In the genomic region with DNA sequence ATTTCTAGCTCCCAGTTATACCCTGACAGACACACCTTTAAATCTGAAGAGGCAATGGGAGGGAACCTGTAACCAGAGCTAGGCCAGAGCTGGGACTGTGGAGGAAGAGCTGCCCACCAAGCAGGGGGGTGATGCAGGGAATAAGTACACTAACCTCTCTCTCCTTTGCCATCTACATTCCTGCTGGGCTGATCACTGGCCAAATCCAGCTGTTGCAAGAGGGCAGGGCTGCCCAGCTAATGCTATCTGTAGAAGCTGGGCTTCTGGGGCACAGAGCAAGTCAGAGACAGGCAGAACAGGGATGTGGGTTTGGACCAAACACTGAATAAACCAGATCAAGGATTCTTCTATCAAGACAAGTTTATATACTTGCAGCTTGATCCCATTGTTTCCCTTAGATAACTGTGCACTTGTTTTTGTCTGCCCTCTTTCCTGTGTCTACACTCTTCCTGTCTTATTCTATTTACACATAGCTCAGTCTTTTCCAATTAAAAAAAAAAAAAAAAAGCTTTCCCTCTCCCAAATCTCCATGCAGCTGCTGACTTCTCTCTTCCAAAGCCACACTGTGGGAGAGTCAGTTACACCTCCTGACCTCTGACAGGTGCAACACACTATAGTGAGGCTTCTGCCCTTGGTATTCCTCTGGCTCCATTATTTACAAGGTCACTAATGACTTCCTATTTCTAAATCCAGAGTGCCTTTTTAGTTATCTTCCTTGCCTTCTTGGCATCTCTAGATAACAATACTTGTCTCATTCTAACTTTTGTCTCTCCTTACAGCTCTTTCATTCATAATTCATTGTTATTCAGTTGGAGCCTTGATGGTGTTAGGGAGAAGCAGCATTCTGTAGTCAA, we compare ENCODE assay signal across 22 cellular contexts. TPM values are rescaled to one million over a fixed set of nuclear protein-coding genes. Genes with fewer than 3 reads are reported as not detected.
DNase-seq lines count a peak whose midpoint lies in the region; ATAC-seq and TF ChIP-seq lines count a peak whose summit lies in the region.
"Had no signal": no experiment of that assay in that cellular context is flagged by ENCODE, and none has a peak within 500 bp of the region (broad histone marks: within the 10 kb centered on the region; RNA-seq: fewer than 3 reads in every experiment).

No MANE protein-coding gene starts in this region.

- H3K4me3 ChIP-seq in breast epithelium = no peak overlapping the region
- H3K4me3 ChIP-seq in esophagus muscularis mucosa = no peak overlapping the region
- H3K4me3 ChIP-seq: left ventricle myocardium inferior, Peyer's patch, SJSA1, thoracic aorta had no signal

- H3K27ac ChIP-seq in breast epithelium (peak overlapping the region; percentile 41 to 56), VCaP (peak overlapping the region; percentile 13; the same call in 1 of the 2 replicates), esophagus muscularis mucosa (replicated peaks in 1 of 4) (no peak overlapping the region)
- H3K27ac ChIP-seq: left ventricle myocardium inferior, Peyer's patch, SJSA1, thoracic aorta had no signal

- peaks cover 5% of the 10 kb centered on the region for H3K36me3 Mint-ChIP-seq in MCF 10A (ENCODE audit: insufficient read depth, unreplicated experiment)
- H3K36me3 Mint-ChIP-seq in stimulated activated effector memory CD8-positive, alpha-beta T cell treated with anti-CD3 and anti-CD28 coated beads, Interleukin-12 subunit alpha, Interleukin-12 subunit beta, amount 100 ng/mL, for 72 hours = no peaks in the 10 kb centered on the region
- H3K36me3 Mint-ChIP-seq: activated naive CD4-positive, alpha-beta T cell treated with anti-CD3 and anti-CD28 coated beads, Interleukin-2, amount 10 ng/mL, durations not matched to agents 7 days and 5 days had no signal

- TF ChIP-seq POLR2A in breast epithelium (IDR thresholded peaks at IDR 0.05) (no peak), esophagus muscularis mucosa (IDR thresholded peaks at IDR 0.05; ENCODE audit: low read depth) (no peak)

- POLR2A ChIA-PET in MCF 10A (lab: Yijun Ruan, JAX) = interaction anchor here (0.6 to 1.9 kb wide), 7 partner anchors 9 to 1343 kb away, joined by 3 to 10 read pairs (median 6); a partner anchor contains a TSS

- H3K4me1 Mint-ChIP-seq in MCF 10A (ENCODE audit: insufficient read depth, unreplicated experiment) = no peaks in the 10 kb centered on the region
- no peaks in the 10 kb centered on the region for H3K4me1 Mint-ChIP-seq in stimulated activated effector memory CD8-positive, alpha-beta T cell treated with anti-CD3 and anti-CD28 coated beads, Interleukin-12 subunit alpha, Interleukin-12 subunit beta, amount 100 ng/mL, for 72 hours

- intact Hi-C loops in breast epithelium (cut with DNase I; ENCODE audit: low total_unique reads) = no loop called here
- intact Hi-C loops in MCF 10A (cut with micrococcal nuclease) = no loop called here
- intact Hi-C loops in esophagus muscularis mucosa (cut with DNase I) = no loop called here

- H3K27me3 Mint-ChIP-seq in MCF 10A (ENCODE audit: insufficient read depth, unreplicated experiment) = no peaks in the 10 kb centered on the region
- H3K27me3 Mint-ChIP-seq: activated CD4-positive, alpha-beta T cell treated with anti-CD3 and anti-CD28 coated beads, Interleukin-2, amount 10 ng/mL, durations not matched to agents 7 days and 5 days; activated naive CD4-positive, alpha-beta T cell treated with anti-CD3 and anti-CD28 coated beads, Interleukin-2, amount 10 ng/mL, durations not matched to agents 7 days and 5 days had no signal

- TF ChIP-seq EP300 in esophagus muscularis mucosa (IDR thresholded peaks at IDR 0.05) = no peak

- H3K9me3 Mint-ChIP-seq in MCF 10A (ENCODE audit: unreplicated experiment) = no peaks in the 10 kb centered on the region
- no peaks in the 10 kb centered on the region for H3K9me3 Mint-ChIP-seq in stimulated activated effector memory CD8-positive, alpha-beta T cell treated with anti-CD3 and anti-CD28 coated beads, Interleukin-12 subunit alpha, Interleukin-12 subunit beta, amount 100 ng/mL, for 72 hours
- H3K9me3 Mint-ChIP-seq: activated CD4-positive, alpha-beta T cell treated with anti-CD3 and anti-CD28 coated beads, Interleukin-2, amount 10 ng/mL, durations not matched to agents 7 days and 5 days; activated naive CD4-positive, alpha-beta T cell treated with anti-CD3 and anti-CD28 coated beads, Interleukin-2, amount 10 ng/mL, durations not matched to agents 7 days and 5 days; HFFc6; nephron had no signal

- H3K9me3 ChIP-seq in breast epithelium (no peaks in the 10 kb centered on the region), esophagus muscularis mucosa (no peaks in the 10 kb centered on the region)
- H3K9me3 ChIP-seq: left ventricle myocardium inferior, Peyer's patch, SJSA1, thoracic aorta had no signal

- no peak overlapping the region for H3K27ac Mint-ChIP-seq in MCF 10A (ENCODE audit: low read depth, unreplicated experiment)
- H3K27ac Mint-ChIP-seq in stimulated activated effector memory CD8-positive, alpha-beta T cell treated with anti-CD3 and anti-CD28 coated beads, Interleukin-12 subunit alpha, Interleukin-12 subunit beta, amount 100 ng/mL, for 72 hours = peak overlapping the region; percentile 20
- H3K27ac Mint-ChIP-seq: activated CD4-positive, alpha-beta T cell treated with anti-CD3 and anti-CD28 coated beads, Interleukin-2, amount 10 ng/mL, durations not matched to agents 7 days and 5 days; activated naive CD4-positive, alpha-beta T cell treated with anti-CD3 and anti-CD28 coated beads, Interleukin-2, amount 10 ng/mL, durations not matched to agents 7 days and 5 days; HFFc6; nephron had no signal

- CTCF ChIA-PET in MCF 10A (lab: Yijun Ruan, JAX) = interaction anchor here (6.7 kb wide), 1 partner anchor 12 kb away, joined by 38 read pairs; no protein-coding TSS in a partner anchor

- DNase-seq in breast epithelium (ENCODE audit: low spot score in 2 of 2) = no peak
- DNase-seq in MCF 10A (ENCODE audit: unreplicated experiment) = no peak
- DNase-seq in NCI-H69 (lab: John Stamatoyannopoulos, UW) = peak; percentile 43
- DNase-seq in stimulated activated effector memory CD8-positive, alpha-beta T cell treated with anti-CD3 and anti-CD28 coated beads, Interleukin-12 subunit alpha, Interleukin-12 subunit beta, amount 100 ng/mL, for 72 hours (ENCODE audit: low spot score in 2 of 2) = no peak
- DNase-seq in esophagus muscularis mucosa (ENCODE audit: extremely low spot score) = no peak
- DNase-seq in GM19240 (ENCODE audit: insufficient read length, low spot score) = no peak
- DNase-seq: activated CD4-positive, alpha-beta T cell treated with anti-CD3 and anti-CD28 coated beads, Interleukin-2, amount 10 ng/mL, durations not matched to agents 7 days and 5 days; activated naive CD4-positive, alpha-beta T cell treated with anti-CD3 and anti-CD28 coated beads, Interleukin-2, amount 10 ng/mL, durations not matched to agents 7 days and 5 days; amniotic stem cell; C1 segment of cervical spinal cord; GOT3; HFFc6; Kasumi-1; left ventricle myocardium inferior; NCI-H2081; NCI-H510A; Peyer's patch; stimulated activated naive CD4-positive, alpha-beta T cell treated with Interleukin-2 at 50 U/mL for 16 hours had no signal

- H3K36me3 ChIP-seq in breast epithelium (no peaks in the 10 kb centered on the region), esophagus muscularis mucosa (peaks cover 0 to 10% (median 3%) of the 10 kb centered on the region in 4 donors)
- H3K36me3 ChIP-seq: SJSA1 had no signal

- no TSS peak for BruUV-seq in MCF 10A (replicated peaks; lab: Mats Ljungman, UMichigan)

- no peaks in the 10 kb centered on the region for H3K27me3 ChIP-seq in breast epithelium
- no peaks in the 10 kb centered on the region for H3K27me3 ChIP-seq in esophagus muscularis mucosa
- H3K27me3 ChIP-seq: Peyer's patch, SJSA1 had no signal

- H3K4me1 ChIP-seq in breast epithelium = no peaks in the 10 kb centered on the region
- no peaks in the 10 kb centered on the region for H3K4me1 ChIP-seq in esophagus muscularis mucosa
- H3K4me1 ChIP-seq: SJSA1 had no signal

- no peak for ATAC-seq in stimulated activated effector memory CD8-positive, alpha-beta T cell treated with anti-CD3 and anti-CD28 coated beads, Interleukin-12 subunit alpha, Interleukin-12 subunit beta, amount 100 ng/mL, for 72 hours

- H3K4me3 Mint-ChIP-seq in MCF 10A (ENCODE audit: unreplicated experiment) = no peak overlapping the region
- no peak overlapping the region for H3K4me3 Mint-ChIP-seq in stimulated activated effector memory CD8-positive, alpha-beta T cell treated with anti-CD3 and anti-CD28 coated beads, Interleukin-12 subunit alpha, Interleukin-12 subunit beta, amount 100 ng/mL, for 72 hours
- H3K4me3 Mint-ChIP-seq: activated CD4-positive, alpha-beta T cell treated with anti-CD3 and anti-CD28 coated beads, Interleukin-2, amount 10 ng/mL, durations not matched to agents 7 days and 5 days; activated naive CD4-positive, alpha-beta T cell treated with anti-CD3 and anti-CD28 coated beads, Interleukin-2, amount 10 ng/mL, durations not matched to agents 7 days and 5 days; HFFc6; nephron had no signal

- TF ChIP-seq CTCF in breast epithelium (IDR thresholded peaks at IDR 0.05) (no peak), MCF 10A (IDR thresholded peaks at IDR 0.05; ENCODE audit: unreplicated experiment) (no peak), VCaP (conservative IDR thresholded peaks at IDR 0.05) (no peak), esophagus muscularis mucosa (IDR thresholded peaks at IDR 0.05) (no peak)

RNA-seq across cellular contexts. Expression of gene TRIM38, which starts 43.7 kb away (rescaled TPM):
- total RNA-seq in breast epithelium (10 to 100 TPM; 11.8 to 16.2 (median 12.1) TPM), MCF 10A (2022) (5.4 and 6.7 TPM in 2 replicates), esophagus muscularis mucosa (1 to 10 TPM; 5.3 to 6.4 (median 5.9) TPM)

Comparison
In these comparisons a context has a peak if more than half of its experiments do, and no peak if none do; other contexts are left out.
1. H3K27ac ChIP-seq: peak in breast epithelium (2 of 2) and VCaP (single experiment); none in esophagus muscularis mucosa (0 of 4).